32 cellular contexts compared by ENCODE assay signal in genomic region chr2:119672161-119672862, GRCh38.
"Had no signal": no experiment of that assay in that cellular context is flagged by ENCODE, and none has a peak within 500 bp of the region (broad histone marks: within the 10 kb centered on the region; RNA-seq: fewer than 3 reads in every experiment).

No MANE protein-coding gene starts in this region.

- H3K4me1 Mint-ChIP-seq: brain, IgD-negative memory B cell had no signal

- H3K9ac ChIP-seq: KMS-11 had no signal

- H3K4me2 ChIP-seq: KMS-11 had no signal

- H3K9me3 Mint-ChIP-seq: activated naive CD4-positive, alpha-beta T cell treated with anti-CD3 and anti-CD28 coated beads for 36 hours; activated T-helper 1 cell treated with anti-CD3 and anti-CD28 coated beads, Interleukin-12 subunit alpha, Interleukin-12 subunit beta, Interleukin-2, Interleukin-4 antibody, amounts not matched to agents 30 ng/mL and 10 ng/mL and 1 ng/mL, durations not matched to agents 14 hours and 24 hours and 36 hours; brain; IgD-negative memory B cell; T-helper 2 cell treated with Interferon-gamma antibody and Interleukin-4, amounts not matched to agents 5 μg/mL and 100 μg/mL, for 36 hours had no signal

- H3K4me3 Mint-ChIP-seq: activated CD8-positive, alpha-beta T cell treated with anti-CD3 and anti-CD28 coated beads, Interleukin-2, amount 10 ng/mL, durations not matched to agents 7 days and 5 days; activated naive CD4-positive, alpha-beta T cell treated with anti-CD3 and anti-CD28 coated beads for 36 hours; activated naive CD8-positive, alpha-beta T cell; activated T-helper 1 cell treated with anti-CD3 and anti-CD28 coated beads, Interleukin-12 subunit alpha, Interleukin-12 subunit beta, Interleukin-2, Interleukin-4 antibody, amounts not matched to agents 30 ng/mL and 10 ng/mL and 1 ng/mL, durations not matched to agents 14 hours and 24 hours and 36 hours; brain; IgD-negative memory B cell; T-helper 2 cell treated with Interferon-gamma antibody and Interleukin-4, amounts not matched to agents 5 μg/mL and 100 μg/mL, for 36 hours had no signal

- H3K4me3 ChIP-seq: MG63, SJSA1 had no signal

- ATAC-seq: activated CD8-positive, alpha-beta T cell treated with anti-CD3 and anti-CD28 coated beads, Interleukin-2, amount 10 ng/mL, durations not matched to agents 7 days and 5 days; Panc1; SK-N-SH treated with all-trans-retinoic acid at 6 μM for 48 hours had no signal

- H3K36me3 ChIP-seq: MG63, SJSA1 had no signal

- H3K27ac Mint-ChIP-seq: activated CD8-positive, alpha-beta T cell treated with anti-CD3 and anti-CD28 coated beads, Interleukin-2, amount 10 ng/mL, durations not matched to agents 7 days and 5 days; activated naive CD4-positive, alpha-beta T cell treated with anti-CD3 and anti-CD28 coated beads for 36 hours; activated naive CD8-positive, alpha-beta T cell; activated T-helper 1 cell treated with anti-CD3 and anti-CD28 coated beads, Interleukin-12 subunit alpha, Interleukin-12 subunit beta, Interleukin-2, Interleukin-4 antibody, amounts not matched to agents 30 ng/mL and 10 ng/mL and 1 ng/mL, durations not matched to agents 14 hours and 24 hours and 36 hours; brain; IgD-negative memory B cell; T-helper 2 cell treated with Interferon-gamma antibody and Interleukin-4, amounts not matched to agents 5 μg/mL and 100 μg/mL, for 36 hours had no signal

- H3K4me1 ChIP-seq: SJSA1 had no signal

- H3K36me3 Mint-ChIP-seq: activated naive CD8-positive, alpha-beta T cell; brain; IgD-negative memory B cell had no signal

- DNase-seq: activated CD4-positive, alpha-beta T cell treated with anti-CD3 and anti-CD28 coated beads for 48 hours; activated CD4-positive, alpha-beta T cell treated with anti-CD3 and anti-CD28 coated beads, Interleukin-2, amount 50 U/mL, for 4 hours; activated CD4-positive, CD25-positive, alpha-beta regulatory T cell treated with anti-CD3 and anti-CD28 coated beads, Interleukin-2, amount 50 U/mL, for 72 hours; activated CD8-positive, alpha-beta memory T cell treated with anti-CD3 and anti-CD28 coated beads, Interleukin-2, amount 50 U/mL, for 48 hours; activated CD8-positive, alpha-beta T cell treated with anti-CD3 and anti-CD28 coated beads, Interleukin-2, amount 10 ng/mL, durations not matched to agents 7 days and 5 days; activated effector memory CD4-positive, alpha-beta T cell treated with anti-CD3 and anti-CD28 coated beads, Interleukin-2, amount 50 U/mL, for 16 hours; activated naive CD4-positive, alpha-beta T cell treated with anti-CD3 and anti-CD28 coated beads for 36 hours; activated T-cell treated with anti-CD3 and anti-CD28 coated beads, Interleukin-2, amount 50 U/mL, for 1 hour; amygdala; MG63; MV-4-11; NCI-H1092 treated with DMSO at 0.1 percent for 48 hours; NCI-H1417 treated with DMSO at 0.1 percent for 48 hours; NCI-H1694 treated with DMSO at 0.1 percent for 48 hours; NCI-H2029 treated with DMSO at 0.1 percent for 48 hours; NCI-H345; NCI-H510A; NCI-H69; NK-92 treated with Interleukin-12 subunit alpha and Interleukin-12 subunit beta, amount 100 ng/mL, for 24 hours; OCI-M1; SHP77; SW 1271 had no signal

- FAIRE-seq: astrocyte had no signal

- H3K27me3 ChIP-seq: MG63, SJSA1 had no signal

- H3K27ac ChIP-seq: KMS-11, SJSA1 had no signal

- H3K27me3 Mint-ChIP-seq: activated naive CD8-positive, alpha-beta T cell; brain; IgD-negative memory B cell had no signal

- H3K9me3 ChIP-seq: MG63, SJSA1 had no signal
